8 cellular contexts compared by ENCODE assay signal in the genomic region with DNA sequence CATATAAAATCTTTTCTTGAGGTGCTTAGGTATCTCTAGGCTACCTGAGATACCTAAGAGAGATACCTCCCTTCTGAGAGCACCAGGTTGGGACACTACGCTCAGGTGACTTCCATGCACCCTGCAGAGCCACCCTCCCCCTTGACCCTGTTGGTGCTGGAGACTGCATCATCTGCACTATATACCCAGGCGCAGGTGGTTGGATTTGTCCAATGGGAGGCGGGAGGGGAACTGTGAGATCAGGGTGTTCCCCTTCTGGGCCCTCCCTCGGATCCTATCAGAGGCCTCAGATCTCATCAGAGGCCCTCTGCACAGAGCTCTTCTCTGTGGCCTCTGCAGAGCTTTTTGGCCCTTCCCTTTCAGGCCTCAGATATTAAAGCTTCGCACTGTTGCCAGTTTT.
"Had no signal": no experiment of that assay in that cellular context is flagged by ENCODE, and none has a peak within 500 bp of the region (broad histone marks: within the 10 kb centered on the region; RNA-seq: fewer than 3 reads in every experiment).

No MANE protein-coding gene starts in this region.

- ATAC-seq: HCT116, HepG2 had no signal

- H3K4me3 ChIP-seq: GM23248, HAP-1 had no signal

- H2AFZ ChIP-seq: GM23248 had no signal

- H3K36me3 ChIP-seq: HAP-1 had no signal

- H3K9ac ChIP-seq: GM23248 had no signal

- DNase-seq: GM23248, GOT3, H7, HFFc6 had no signal

- H3K27ac ChIP-seq: GM23248, HL-60 had no signal

- H3K9me3 ChIP-seq: HAP-1 had no signal

- H3K4me1 ChIP-seq: HAP-1 had no signal

- FAIRE-seq: HepG2 had no signal
